Comparison of ENCODE assay signal across 9 cellular contexts in the genomic region with DNA sequence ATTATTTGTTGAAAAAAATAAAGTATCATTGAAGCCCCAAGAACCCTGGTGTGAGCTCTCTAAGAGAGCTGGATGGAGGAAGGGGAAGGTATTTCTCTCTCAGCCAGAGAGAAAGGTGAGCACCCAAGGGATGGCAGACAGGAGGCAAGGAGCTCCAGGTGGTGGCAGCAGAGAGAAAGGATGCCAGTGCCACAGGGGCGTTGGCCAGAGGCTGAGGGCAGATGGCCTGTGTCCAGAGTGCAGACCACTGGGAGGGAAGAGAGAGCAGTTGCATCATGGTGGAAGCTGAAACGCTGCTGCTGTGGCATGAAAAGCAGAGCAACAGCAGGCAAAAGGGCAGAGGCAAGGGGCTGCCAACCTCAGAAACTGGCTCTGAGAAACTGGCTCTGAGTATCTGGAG. TPM values are rescaled to one million over a fixed set of nuclear protein-coding genes. Genes with fewer than 3 reads are reported as not detected.
DNase-seq lines count a peak whose midpoint lies in the region; ATAC-seq, FAIRE-seq and TF ChIP-seq lines count a peak whose summit lies in the region.
"Had no signal": no experiment of that assay in that cellular context is flagged by ENCODE, and none has a peak within 500 bp of the region (broad histone marks: within the 10 kb centered on the region; RNA-seq: fewer than 3 reads in every experiment).

No MANE protein-coding gene starts in this region.

- no peak overlapping the region for H2BK20ac ChIP-seq in H1 (ENCODE audit: low read length)

- H3K36me3 Mint-ChIP-seq in effector memory CD8-positive, alpha-beta T cell (ENCODE audit: insufficient read depth), result no peaks in the 10 kb centered on the region
- H3K36me3 Mint-ChIP-seq: CD8-positive, alpha-beta T cell had no signal

- TF ChIP-seq POLR2A in H1 (IDR thresholded peaks at IDR 0.05; ENCODE audit: control extremely low read depth in 1 of 2, low read depth in 2 of 2, low read length in 2 of 2), result no peak

- POLR2A ChIA-PET in H1 (lab: Charles Lee; ENCODE audit: partially characterized antibody), result no interaction called here

- peaks cover 18 to 31% of the 10 kb centered on the region in 2 donors for H3K27me3 Mint-ChIP-seq in effector memory CD8-positive, alpha-beta T cell

- WGBS in H1 (ENCODE audit: extremely low coverage in 1 of 2, insufficient coverage in 1 of 2, insufficient read length in 1 of 2, insufficient replicate concordance in 2 of 2, low coverage in 1 of 2, low lambda C conversion rate in 2 of 2, missing lambda C conversion rate in 1 of 2), 2 experiments, result 49% methylated on average over 2 of the region's 2 CpGs; no CpG with 5 or more reads in 1 of the 2 experiments

- H2BK12ac ChIP-seq in H1 (ENCODE audit: low read depth, low read length), result no peak overlapping the region

- TF ChIP-seq EP300 in H1 (IDR thresholded peaks at IDR 0.05; ENCODE audit: borderline replicate concordance in 1 of 2, low read depth in 2 of 2, low read length in 2 of 2), result no peak

- H3K4me2 ChIP-seq in H1 (ENCODE audit: insufficient read depth in 1 of 2, low read depth in 2 of 2, low read length in 2 of 2), result no peak overlapping the region

- no peak overlapping the region for H3K23ac ChIP-seq in H1 (ENCODE audit: insufficient read length)

- peak; percentile 68 to 73 (median 73) for TF ChIP-seq CTCF in H1 (IDR thresholded peaks at IDR 0.05; ENCODE audit: control extremely low read depth in 1 of 3, insufficient read depth in 1 of 3, low read depth in 1 of 3, low read length in 3 of 3)
- peak; percentile 67 for TF ChIP-seq CTCF in retinal pigment epithelial cell (conservative IDR thresholded peaks at IDR 0.05; ENCODE audit: low read depth, low read length)

- no peak overlapping the region for H4K5ac ChIP-seq in H1 (ENCODE audit: insufficient read length, low read depth, low read length)

- peaks cover 0 to 6% (median 0%) of the 10 kb centered on the region in 4 experiments; a peak in 2 of 7 replicates for H3K27me3 ChIP-seq in H1 (replicated peaks in 1 of 4; ENCODE audit: control insufficient read depth in 3 of 4, extremely low read depth in 1 of 4, insufficient read depth in 3 of 4, low read length in 3 of 4)

- H3K79me2 ChIP-seq in H1 (ENCODE audit: control insufficient read depth in 1 of 2, insufficient read depth in 2 of 2, low read length in 2 of 2), result no peaks in the 10 kb centered on the region

- CTCF ChIA-PET in H1 (lab: Charles Lee; ENCODE audit: partially characterized antibody), result interaction anchor here (0.7 to 8.2 kb wide), 22 partner anchors 8 to 280 kb away, joined by 3 to 101 read pairs (median 4); a partner anchor contains a TSS

- H3K4ac ChIP-seq in H1 (replicated peaks; ENCODE audit: insufficient read length, low read depth, low read length), result no peak overlapping the region

- no peaks in the 10 kb centered on the region for H3K79me1 ChIP-seq in H1 (ENCODE audit: low read depth, low read length)

- H3K14ac ChIP-seq in H1 (ENCODE audit: insufficient read length), result no peak overlapping the region

- peak overlapping the region; percentile 12; the same call in 1 of the 2 replicates for H2BK15ac ChIP-seq in H1 (ENCODE audit: low read length)

- H3K23me2 ChIP-seq in H1 (ENCODE audit: low read depth, low read length), result no peaks in the 10 kb centered on the region

- no peak overlapping the region for H4K8ac ChIP-seq in H1 (ENCODE audit: extremely low read depth, insufficient read depth, low read length)

- FAIRE-seq in H1 (lab: Jason Lieb, UNC), result no peak

- H3K9ac ChIP-seq in H1 (replicated peaks in 1 of 4; ENCODE audit: extremely low read depth in 1 of 4, low read depth in 3 of 4, low read length in 3 of 4), result no peak overlapping the region

- H3K4me1 ChIP-seq in H1 (replicated peaks in 1 of 4; ENCODE audit: control insufficient read depth in 3 of 4, insufficient read depth in 4 of 4, low read length in 3 of 4), result peaks cover 3 to 7% (median 5%) of the 10 kb centered on the region in 4 experiments; a peak in 5 of 7 replicates

- no peak for ATAC-seq in HG03442 (IDR thresholded peaks at IDR 0.05; ENCODE audit: unreplicated experiment)
- no peak for ATAC-seq in effector memory CD8-positive, alpha-beta T cell (replicated peaks)
- ATAC-seq: CD8-positive, alpha-beta T cell had no signal

- no peak overlapping the region for H3K27ac ChIP-seq in H1 (ENCODE audit: low read depth, low read length)

- H2BK120ac ChIP-seq in H1 (replicated peaks; ENCODE audit: low read depth, low read length), result no peak overlapping the region

- H3K9me3 ChIP-seq in H1 (ENCODE audit: insufficient read depth in 2 of 2, low read depth in 1 of 2, low read length in 1 of 2), result no peaks in the 10 kb centered on the region

- no peaks in the 10 kb centered on the region for H3K36me3 ChIP-seq in H1 (ENCODE audit: control insufficient read depth in 2 of 4, insufficient read depth in 4 of 4, low read length in 3 of 4)

- H3K4me3 Mint-ChIP-seq in effector memory CD8-positive, alpha-beta T cell, result no peak overlapping the region
- H3K4me3 Mint-ChIP-seq: CD8-positive, alpha-beta T cell had no signal

- H3K27ac Mint-ChIP-seq in effector memory CD8-positive, alpha-beta T cell, result no peak overlapping the region

- no peaks in the 10 kb centered on the region for H3K9me3 Mint-ChIP-seq in effector memory CD8-positive, alpha-beta T cell
- H3K9me3 Mint-ChIP-seq: CD8-positive, alpha-beta T cell had no signal

- no peak overlapping the region for H3K18ac ChIP-seq in H1 (ENCODE audit: extremely low read depth, low read length)

- DNase-seq in NCI-H526 (lab: John Stamatoyannopoulos, UW), result peak; percentile 8 to 63
- DNase-seq in NCI-H526 treated with DMSO at 0.1 percent for 48 hours (lab: John Stamatoyannopoulos, UW), result no peak
- DNase-seq in NCI-H1092 treated with DMSO at 0.1 percent for 48 hours (lab: John Stamatoyannopoulos, UW), result peak; percentile 50
- DNase-seq in H1 (ENCODE audit: low read depth in 1 of 2, low spot score in 2 of 2), result peak in 1 of 2 experiments; percentile 53
- DNase-seq in retinal pigment epithelial cell (ENCODE audit: low read depth), result no peak
- no peak for DNase-seq in DMS114 treated with DMSO at 0.1 percent for 48 hours (lab: John Stamatoyannopoulos, UW; ENCODE audit: unreplicated experiment)
- no peak for DNase-seq in effector memory CD8-positive, alpha-beta T cell
- DNase-seq: CD8-positive, alpha-beta T cell had no signal

- H3K4me3 ChIP-seq in H1 (ENCODE audit: extremely low read depth in 1 of 4, insufficient read depth in 2 of 4, low read depth in 3 of 4, low read length in 4 of 4) (no peak overlapping the region), retinal pigment epithelial cell (ENCODE audit: low read length) (no peak overlapping the region)

- H3K4me1 Mint-ChIP-seq in effector memory CD8-positive, alpha-beta T cell (ENCODE audit: low read depth in 2 of 2), result peaks cover 0 to 4% of the 10 kb centered on the region in 2 donors

- H3K56ac ChIP-seq in H1 (replicated peaks; ENCODE audit: insufficient read length, low read depth, low read length), result no peak overlapping the region

- H2AFZ ChIP-seq in H1 (ENCODE audit: low read length), result no peak overlapping the region

- H2AK5ac ChIP-seq in H1 (ENCODE audit: low read depth, low read length), result no peak overlapping the region

- no peak overlapping the region for H2BK5ac ChIP-seq in H1 (ENCODE audit: low read depth, low read length)

- no peaks in the 10 kb centered on the region for H4K20me1 ChIP-seq in H1 (replicated peaks in 1 of 2; ENCODE audit: control insufficient read depth in 1 of 2, insufficient read depth in 2 of 2, low read length in 2 of 2)

- H4K91ac ChIP-seq in H1 (replicated peaks; ENCODE audit: insufficient read length, low read length), result no peak overlapping the region

- peak; percentile 73 to 75 for TF ChIP-seq RAD21 in H1 (IDR thresholded peaks at IDR 0.05 in 1 of 2, conservative IDR thresholded peaks at IDR 0.05 in 1 of 2; ENCODE audit: low read depth in 2 of 2, low read length in 2 of 2)

TF ChIP-seq in H1, 55 proteins besides CTCF, POLR2A, EP300 and RAD21 (continues in another document):
- peak; percentile 62; the same call in 1 of the 2 replicates for TF ChIP-seq CEBPB (IDR thresholded peaks at IDR 0.05; ENCODE audit: low read depth, low read length)

RNA-seq across cellular contexts. Expression of a gene that starts 8.5 kb away (rescaled TPM):
- 4.3 and 5.4 TPM in 2 replicates for total RNA-seq in H1 (2021; fragmentation: NEBNext Ultra II Directional; extraction: Animal tissue kit (Norgen Biotek cat#: 25700))
- polyA plus RNA-seq in H1 (2011; rRNA removed), result 1.5 and 2.0 TPM in 2 replicates
- 2.3 TPM for polyA plus RNA-seq in H1 (2011; cell fraction: cytosol; rRNA removed)
- 3.5 TPM for polyA plus RNA-seq in H1 (2011; cell fraction: nucleus; rRNA removed)
- polyA plus RNA-seq in H1 (2012, experiment 1 of 2), result 2.6 to 3.4 TPM (median 2.6 TPM) in 4 replicates
- polyA plus RNA-seq in H1 (2012, experiment 2 of 2), result 0.96 TPM
- 5.7 TPM for polyA plus RNA-seq in H1 (2013, experiment 1 of 2)
- 5.9 TPM for polyA plus RNA-seq in H1 (2013, experiment 2 of 2)
- polyA minus RNA-seq in H1 (2011; rRNA and poly(A)+ RNA removed), result 3.6 and 4.6 TPM in 2 replicates
- polyA minus RNA-seq in H1 (2011; cell fraction: cytosol; rRNA and poly(A)+ RNA removed), result 2.7 TPM
- polyA minus RNA-seq in H1 (2011; cell fraction: nucleus; rRNA and poly(A)+ RNA removed), result 2.4 TPM

Comparison
In these comparisons a context has a peak if more than half of its experiments do, and no peak if none do; other contexts are left out.
1. DNase-seq: peak in NCI-H526 (2 of 2) and NCI-H1092 treated with DMSO at 0.1 percent for 48 hours (single experiment); none in NCI-H526 treated with DMSO at 0.1 percent for 48 hours (single experiment), retinal pigment epithelial cell (single experiment), DMS114 treated with DMSO at 0.1 percent for 48 hours (single experiment) and effector memory CD8-positive, alpha-beta T cell (0 of 3).